13 cellular contexts compared by ENCODE assay signal in genomic region chr9:33851301-33851700, GRCh38. TPM values are rescaled to one million over a fixed set of nuclear protein-coding genes. Genes with fewer than 3 reads are reported as not detected.
DNase-seq lines count a peak whose midpoint lies in the region; ATAC-seq, FAIRE-seq and TF ChIP-seq lines count a peak whose summit lies in the region.
"Had no signal": no experiment of that assay in that cellular context is flagged by ENCODE, and none has a peak within 500 bp of the region (broad histone marks: within the 10 kb centered on the region; RNA-seq: fewer than 3 reads in every experiment).

No MANE protein-coding gene starts in this region.

- no peaks in the 10 kb centered on the region for H3K27me3 Mint-ChIP-seq in CD8-positive, alpha-beta T cell (ENCODE audit: low read depth)
- no peaks in the 10 kb centered on the region for H3K27me3 Mint-ChIP-seq in osteocyte (ENCODE audit: unreplicated experiment)
- H3K27me3 Mint-ChIP-seq: activated CD8-positive, alpha-beta memory T cell treated with anti-CD3 and anti-CD28 coated beads, Interleukin-2, amount 10 ng/mL, durations not matched to agents 7 days and 5 days; activated naive CD8-positive, alpha-beta T cell had no signal

- peaks cover 7% of the 10 kb centered on the region for H3K36me3 Mint-ChIP-seq in CD8-positive, alpha-beta T cell
- H3K36me3 Mint-ChIP-seq in osteocyte (ENCODE audit: unreplicated experiment): no peaks in the 10 kb centered on the region

- intact Hi-C loops in CD8-positive, alpha-beta T cell (cut with DNase I, micrococcal nuclease): loop anchor here in 1 of 2 experiments (5.0 kb wide), 1 partner anchor 229 kb away; no protein-coding TSS in a partner anchor
- intact Hi-C loops in endothelial cell of umbilical vein (cut with micrococcal nuclease): no loop called here

- no peak for TF ChIP-seq POLR2A in endothelial cell of umbilical vein (IDR thresholded peaks at IDR 0.05; ENCODE audit: low read depth, low read length)

- no peak overlapping the region for H3K4me3 ChIP-seq in CD8-positive, alpha-beta T cell (ENCODE audit: low read depth, low read length)
- H3K4me3 ChIP-seq in LNCaP clone FGC (ENCODE audit: low read depth, low read length) (peak overlapping the region; percentile 15; the same call in 1 of the 2 replicates), endothelial cell of umbilical vein (replicated peaks in 1 of 3; ENCODE audit: insufficient read depth in 1 of 3, low read depth in 1 of 3, low read length in 3 of 3) (no peak overlapping the region)

- no peak overlapping the region for H3K4me3 Mint-ChIP-seq in CD8-positive, alpha-beta T cell
- H3K4me3 Mint-ChIP-seq in osteocyte (ENCODE audit: unreplicated experiment): no peak overlapping the region
- H3K4me3 Mint-ChIP-seq: activated CD8-positive, alpha-beta memory T cell treated with anti-CD3 and anti-CD28 coated beads, Interleukin-2, amount 10 ng/mL, durations not matched to agents 7 days and 5 days; activated naive CD8-positive, alpha-beta T cell had no signal

- peaks cover 54% of the 10 kb centered on the region for H3K4me1 Mint-ChIP-seq in CD8-positive, alpha-beta T cell (ENCODE audit: low read depth)
- peaks cover 42% of the 10 kb centered on the region for H3K4me1 Mint-ChIP-seq in osteocyte (ENCODE audit: unreplicated experiment)

- DNase-seq in CD8-positive, alpha-beta T cell: no peak
- DNase-seq in LNCaP clone FGC (ENCODE audit: low read depth): no peak
- DNase-seq in endothelial cell of umbilical vein (ENCODE audit: low read depth, low spot score): peak; percentile 70
- no peak for DNase-seq in osteocyte (ENCODE audit: extremely low spot score, unreplicated experiment)
- no peak for DNase-seq in iPS-NIHi11 (ENCODE audit: low spot score)
- no peak for DNase-seq in central memory CD4-positive, alpha-beta T cell
- DNase-seq in NCI-H1436 treated with DMSO at 0.1 percent for 48 hours (lab: John Stamatoyannopoulos, UW): no peak
- no peak for DNase-seq in H4 (ENCODE audit: low spot score)
- DNase-seq: activated CD8-positive, alpha-beta memory T cell treated with anti-CD3 and anti-CD28 coated beads, Interleukin-2, amount 10 ng/mL, durations not matched to agents 7 days and 5 days; cortex of kidney; NCI-H446 treated with DMSO at 0.1 percent for 48 hours had no signal

- H3K79me2 ChIP-seq in endothelial cell of umbilical vein (ENCODE audit: control insufficient read depth, insufficient read depth, low read length): peaks cover 99% of the 10 kb centered on the region

- H3K9me1 ChIP-seq in endothelial cell of umbilical vein (replicated peaks; ENCODE audit: control insufficient read depth, extremely low read depth, insufficient read depth, low read length): no peaks in the 10 kb centered on the region

- peaks cover 8% of the 10 kb centered on the region for H4K20me1 ChIP-seq in endothelial cell of umbilical vein (replicated peaks; ENCODE audit: control insufficient read depth, extremely low read depth, insufficient read depth, low read length)

- no TSS peak for BruUV-seq in endothelial cell of umbilical vein (replicated peaks; lab: Mats Ljungman, UMichigan)

- H3K4me1 ChIP-seq in CD8-positive, alpha-beta T cell (ENCODE audit: insufficient read depth, low read length): peaks cover 12% of the 10 kb centered on the region
- H3K4me1 ChIP-seq in endothelial cell of umbilical vein (ENCODE audit: control insufficient read depth, extremely low read depth, insufficient read depth, low read length): peaks cover 22% of the 10 kb centered on the region

- peak; percentile 52 for FAIRE-seq in endothelial cell of umbilical vein (lab: Jason Lieb, UNC)

- no peaks in the 10 kb centered on the region for H3K36me3 ChIP-seq in CD8-positive, alpha-beta T cell (ENCODE audit: insufficient read depth, low read length)
- H3K36me3 ChIP-seq in endothelial cell of umbilical vein (ENCODE audit: control insufficient read depth in 2 of 2, extremely low read depth in 1 of 2, insufficient read depth in 2 of 2, low read length in 2 of 2): no peaks in the 10 kb centered on the region

- no peak overlapping the region for H2AFZ ChIP-seq in endothelial cell of umbilical vein (ENCODE audit: low read depth, low read length)

- dilution Hi-C loops in endothelial cell of umbilical vein (cut with MboI; ENCODE audit: extremely low pct_ligation_motif_present, low sequenced_read_pairs): no loop called here

- H3K27me3 ChIP-seq in CD8-positive, alpha-beta T cell (ENCODE audit: insufficient read depth, low read length): no peaks in the 10 kb centered on the region
- no peaks in the 10 kb centered on the region for H3K27me3 ChIP-seq in endothelial cell of umbilical vein (ENCODE audit: control insufficient read depth in 2 of 2, insufficient read depth in 2 of 2, low read length in 2 of 2)

- H3K9me3 Mint-ChIP-seq in CD8-positive, alpha-beta T cell: no peaks in the 10 kb centered on the region
- no peaks in the 10 kb centered on the region for H3K9me3 Mint-ChIP-seq in osteocyte (ENCODE audit: unreplicated experiment)

- H3K27ac ChIP-seq in CD8-positive, alpha-beta T cell (ENCODE audit: low read depth, low read length): no peak overlapping the region
- no peak overlapping the region for H3K27ac ChIP-seq in endothelial cell of umbilical vein (ENCODE audit: insufficient read depth, low read depth, low read length)
- H3K27ac ChIP-seq: C4-2B had no signal

- H3K27ac Mint-ChIP-seq in CD8-positive, alpha-beta T cell: peak overlapping the region; percentile 61
- H3K27ac Mint-ChIP-seq in osteocyte (ENCODE audit: unreplicated experiment): peak overlapping the region; percentile 45
- H3K27ac Mint-ChIP-seq: activated CD8-positive, alpha-beta memory T cell treated with anti-CD3 and anti-CD28 coated beads, Interleukin-2, amount 10 ng/mL, durations not matched to agents 7 days and 5 days; activated naive CD8-positive, alpha-beta T cell had no signal

- no peaks in the 10 kb centered on the region for H3K9me3 ChIP-seq in CD8-positive, alpha-beta T cell (ENCODE audit: low read length)
- no peaks in the 10 kb centered on the region for H3K9me3 ChIP-seq in endothelial cell of umbilical vein (replicated peaks; ENCODE audit: control insufficient read depth, insufficient read depth, low read length)

- POLR2A ChIA-PET in CD8-positive, alpha-beta T cell (lab: Charles Lee): no interaction called here
- POLR2A ChIA-PET in endothelial cell of umbilical vein (lab: Charles Lee): no interaction called here

- no peak for ATAC-seq in CD8-positive, alpha-beta T cell
- ATAC-seq: activated CD8-positive, alpha-beta memory T cell treated with anti-CD3 and anti-CD28 coated beads, Interleukin-2, amount 10 ng/mL, durations not matched to agents 7 days and 5 days had no signal

- H3K9ac ChIP-seq in endothelial cell of umbilical vein (replicated peaks; ENCODE audit: extremely low read depth, insufficient read depth, low read length): no peak overlapping the region

- CTCF ChIA-PET in CD8-positive, alpha-beta T cell (lab: Charles Lee): interaction anchor here (1.0 to 6.0 kb wide), 3 partner anchors 28 to 37 kb away, joined by 3 to 73 read pairs (median 4); partner anchors contain the start of gene UBE2R2
- CTCF ChIA-PET in endothelial cell of umbilical vein (lab: Charles Lee): interaction anchor here (1.0 to 3.1 kb wide), 4 partner anchors 8 to 113 kb away, joined by 3 to 75 read pairs (median 22); no protein-coding TSS in a partner anchor

- H3K4me2 ChIP-seq in endothelial cell of umbilical vein (ENCODE audit: insufficient read depth, low read length): peak overlapping the region; percentile 47

- TF ChIP-seq CTCF in CD8-positive, alpha-beta T cell (IDR thresholded peaks at IDR 0.05): no peak
- no peak for TF ChIP-seq CTCF in LNCaP clone FGC (IDR thresholded peaks at IDR 0.05; ENCODE audit: control insufficient read depth, extremely low read depth, insufficient read depth)
- TF ChIP-seq CTCF in endothelial cell of umbilical vein (IDR thresholded peaks at IDR 0.05; ENCODE audit: extremely low read depth in 1 of 2, insufficient read depth in 1 of 2, low read depth in 1 of 2, low read length in 2 of 2): no peak
- no peak for TF ChIP-seq CTCF in osteocyte (IDR thresholded peaks at IDR 0.05)

TF ChIP-seq in endothelial cell of umbilical vein, 7 proteins besides CTCF, POLR2A, EP300 and RAD21 (continues in another document):
- no peak for TF ChIP-seq FOS (IDR thresholded peaks at IDR 0.05; ENCODE audit: borderline replicate concordance, insufficient read depth, low read length)
- no peak for TF ChIP-seq MAX (IDR thresholded peaks at IDR 0.05; ENCODE audit: insufficient read depth, insufficient read length)
- TF ChIP-seq POLR2AphosphoS5 (IDR thresholded peaks at IDR 0.05; ENCODE audit: insufficient read depth, low read depth, low read length): no peak
- TF ChIP-seq MYC (IDR thresholded peaks at IDR 0.05; ENCODE audit: low read depth, low read length): no peak
- no peak for TF ChIP-seq JUN (IDR thresholded peaks at IDR 0.05; ENCODE audit: borderline replicate concordance, insufficient read depth, insufficient read length, low read depth)

RNA-seq across cellular contexts. Expression of gene UBE2R2, which starts 34.3 kb away (rescaled TPM):
- 10 to 100 TPM; 20.0 to 20.1 TPM for total RNA-seq in CD8-positive, alpha-beta T cell
- 51.5 and 54.3 TPM in 2 replicates for total RNA-seq in endothelial cell of umbilical vein
- 18.8 and 23.9 TPM in 2 replicates for polyA plus RNA-seq in endothelial cell of umbilical vein
- 35.7 and 37.3 TPM in 2 replicates for polyA plus RNA-seq in endothelial cell of umbilical vein (2011; cell fraction: cytosol; rRNA removed)
- 23.5 and 27.5 TPM in 2 replicates for polyA plus RNA-seq in endothelial cell of umbilical vein (2011; cell fraction: nucleus; rRNA removed)
- polyA plus RNA-seq in endothelial cell of umbilical vein (2012): 62.1 and 66.1 TPM in 2 replicates
- 36.0 and 37.6 TPM in 2 replicates for polyA minus RNA-seq in endothelial cell of umbilical vein
- polyA minus RNA-seq in endothelial cell of umbilical vein (2011; cell fraction: cytosol; rRNA and poly(A)+ RNA removed): 15.0 TPM
- polyA minus RNA-seq in endothelial cell of umbilical vein (2011; cell fraction: nucleus; rRNA and poly(A)+ RNA removed): 25.0 and 30.4 TPM in 2 replicates
- total RNA-seq in osteocyte: 48.1 and 49.1 TPM in 2 replicates
- 23.8 and 27.6 TPM in 2 replicates for total RNA-seq in H4 (2014; rRNA removed; shearing (Covaris generic))

RNA-seq across cellular contexts. Expression of gene PRSS3, which starts 55.9 kb away (rescaled TPM):
- not detected for total RNA-seq in CD8-positive, alpha-beta T cell
- total RNA-seq in endothelial cell of umbilical vein: 4.4 and 10.7 TPM in 2 replicates
- 3.7 and 4.6 TPM in 2 replicates for polyA plus RNA-seq in endothelial cell of umbilical vein
- 4.1 and 4.6 TPM in 2 replicates for polyA plus RNA-seq in endothelial cell of umbilical vein (2011; cell fraction: cytosol; rRNA removed)
- polyA plus RNA-seq in endothelial cell of umbilical vein (2011; cell fraction: nucleus; rRNA removed): 2.1 and 3.0 TPM in 2 replicates
- 36.4 and 82.2 TPM in 2 replicates for polyA plus RNA-seq in endothelial cell of umbilical vein (2012)
- 1.4 and 2.4 TPM in 2 replicates for polyA minus RNA-seq in endothelial cell of umbilical vein
- polyA minus RNA-seq in endothelial cell of umbilical vein (2011; cell fraction: cytosol; rRNA and poly(A)+ RNA removed): not detected
- polyA minus RNA-seq in endothelial cell of umbilical vein (2011; cell fraction: nucleus; rRNA and poly(A)+ RNA removed): 1.0 TPM in 1 of 2 replicates, not detected in the other
- not detected in 2 replicates for total RNA-seq in osteocyte
- not detected in 2 replicates for total RNA-seq in H4 (2014; rRNA removed; shearing (Covaris generic))
- total RNA-seq: activated CD8-positive, alpha-beta memory T cell treated with anti-CD3 and anti-CD28 coated beads, Interleukin-2, amount 10 ng/mL, durations not matched to agents 7 days and 5 days had no signal
